ENCODE assay signal across 18 cellular contexts in genomic region chr7:100342761-100343160, GRCh38. TPM values are rescaled to one million over a fixed set of nuclear protein-coding genes. Genes with fewer than 3 reads are reported as not detected.
DNase-seq lines count a peak whose midpoint lies in the region; ATAC-seq, FAIRE-seq and TF ChIP-seq lines count a peak whose summit lies in the region.
"Had no signal": no experiment of that assay in that cellular context is flagged by ENCODE, and none has a peak within 500 bp of the region (broad histone marks: within the 10 kb centered on the region; RNA-seq: fewer than 3 reads in every experiment).

No MANE protein-coding gene starts in this region.

- H3K36me3 Mint-ChIP-seq in CD8-positive, alpha-beta memory T cell, result peaks cover 0 to 65% (median 10%) of the 10 kb centered on the region in 3 donors

- peak overlapping the region in 6 of 8 donors; percentile 84 to 92 (median 87) for H3K27ac Mint-ChIP-seq in CD8-positive, alpha-beta memory T cell

- H3K4me3 Mint-ChIP-seq in CD8-positive, alpha-beta memory T cell, result peak overlapping the region in 1 of 7 donors; percentile 31

- H3K79me2 ChIP-seq in K562 (ENCODE audit: control insufficient read depth, insufficient read depth, low read length), result peaks cover 51% of the 10 kb centered on the region

- in situ Hi-C loops in K562 (cut with MboI), result loop anchor here (5.0 kb wide), 1 partner anchor 125 kb away; the partner anchor contains the start of gene PVRIG

- no peaks in the 10 kb centered on the region for H3K9me1 ChIP-seq in K562 (ENCODE audit: control insufficient read depth, insufficient read depth, low read length)

- ATAC-seq in K562 (no peak), pancreas (no peak)
- ATAC-seq: esophagus mucosa had no signal

- intact Hi-C loops in K562 (cut with micrococcal nuclease), result no loop called here
- intact Hi-C loops in pancreas (cut with DNase I), result no loop called here

- H3K4me1 ChIP-seq in CD8-positive, alpha-beta memory T cell (ENCODE audit: insufficient read depth, low read length), result peaks cover 11% of the 10 kb centered on the region
- H3K4me1 ChIP-seq in K562 (replicated peaks in 1 of 2; ENCODE audit: control insufficient read depth in 2 of 2, insufficient read depth in 2 of 2, low read length in 2 of 2) (peaks cover 9 to 13% of the 10 kb centered on the region in 2 experiments; a peak in 4 of 5 replicates), pancreas (peaks cover 0 to 5% (median 0%) of the 10 kb centered on the region in 3 donors)

- peaks cover 20 to 39% (median 20%) of the 10 kb centered on the region in 3 donors for H3K4me1 Mint-ChIP-seq in CD8-positive, alpha-beta memory T cell

- H3K9me3 ChIP-seq in CD8-positive, alpha-beta memory T cell (ENCODE audit: low read length), result no peaks in the 10 kb centered on the region
- H3K9me3 ChIP-seq in K562 (replicated peaks; ENCODE audit: control insufficient read depth, insufficient read depth, low read depth, low read length) (no peaks in the 10 kb centered on the region), pancreas (no peaks in the 10 kb centered on the region)
- H3K9me3 ChIP-seq: MG63, testis had no signal

- peaks cover 21% of the 10 kb centered on the region for H3K36me3 ChIP-seq in CD8-positive, alpha-beta memory T cell (ENCODE audit: insufficient read depth, low read length)
- H3K36me3 ChIP-seq in K562 (ENCODE audit: control insufficient read depth, insufficient read depth, low read length) (peaks cover 79% of the 10 kb centered on the region), pancreas (peaks cover 0 to 17% (median 5%) of the 10 kb centered on the region in 3 donors)

- TF ChIP-seq EP300 in K562 (IDR thresholded peaks at IDR 0.05; ENCODE audit: low read length), result no peak

- no peak overlapping the region for H3K27ac ChIP-seq in CD8-positive, alpha-beta memory T cell (ENCODE audit: low read depth, low read length)
- H3K27ac ChIP-seq in K562 (ENCODE audit: extremely low read depth, low read depth, low read length) (peak overlapping the region; percentile 34; the same call in 1 of the 3 replicates), coronary artery (no peak overlapping the region), pancreas (no peak overlapping the region)
- H3K27ac ChIP-seq: SK-N-MC had no signal

- H3K9ac ChIP-seq in K562 (ENCODE audit: insufficient read depth in 1 of 2, low read depth in 2 of 2, low read length in 2 of 2), result peak overlapping the region in 1 of 2 experiments; percentile 47; a peak in 1 of 4 replicates

- TF ChIP-seq CTCF in K562 (IDR thresholded peaks at IDR 0.05 in 2 of 3, conservative IDR thresholded peaks at IDR 0.05 in 1 of 3; ENCODE audit: insufficient read depth in 2 of 3, low read depth in 1 of 3, low read length in 3 of 3) (no peak), coronary artery (IDR thresholded peaks at IDR 0.05) (no peak), pancreas (IDR thresholded peaks at IDR 0.05) (no peak)

- H2AFZ ChIP-seq in K562 (ENCODE audit: low read depth, low read length), result no peak overlapping the region

- TF ChIP-seq RAD21 in K562 (CRISPR knock-in tag; conservative IDR thresholded peaks at IDR 0.05 in 1 of 2, IDR thresholded peaks at IDR 0.05 in 1 of 2), result no peak

- peaks cover 5% of the 10 kb centered on the region; the same call in 1 of the 2 replicates for H4K20me1 ChIP-seq in K562 (replicated peaks; ENCODE audit: control insufficient read depth, insufficient read depth, low read length)

- POLR2A ChIA-PET in CD8-positive, alpha-beta memory T cell (lab: Charles Lee), result no interaction called here
- POLR2A ChIA-PET in K562 (lab: Yijun Ruan, JAX), result interaction anchor here (0.6 kb wide), 1 partner anchor 87 kb away, joined by 3 read pairs; the partner anchor contains the start of gene MEPCE

- no peak for FAIRE-seq in K562 (lab: Jason Lieb, UNC)
- FAIRE-seq in pancreas (lab: Jason Lieb, UNC), result no peak
- FAIRE-seq: islet of Langerhans had no signal

- CTCF ChIA-PET in CD8-positive, alpha-beta memory T cell (lab: Charles Lee), result no interaction called here
- CTCF ChIA-PET in K562 (lab: Yijun Ruan, JAX; ENCODE audit: low intra/inter-chr PET ratio), result interaction anchor here (0.6 kb wide), 1 partner anchor 212 kb away, joined by 6 read pairs; no protein-coding TSS in a partner anchor

- H3K4me2 ChIP-seq in K562 (ENCODE audit: insufficient read depth, low read length), result no peak overlapping the region

- no peak for TF ChIP-seq POLR2A in K562 (conservative IDR thresholded peaks at IDR 0.05)

- H3K27me3 ChIP-seq in CD8-positive, alpha-beta memory T cell (ENCODE audit: insufficient read depth, low read length, poor library complexity, severe bottlenecking), result no peaks in the 10 kb centered on the region
- no peaks in the 10 kb centered on the region for H3K27me3 ChIP-seq in K562 (ENCODE audit: control insufficient read depth in 2 of 2, insufficient read depth in 2 of 2, low read length in 2 of 2)
- no peaks in the 10 kb centered on the region for H3K27me3 ChIP-seq in pancreas
- H3K27me3 ChIP-seq: MG63, testis had no signal

- WGBS in K562 (ENCODE audit: insufficient coverage, low coverage, missing lambda C conversion rate), result 93% methylated on average over 6 of the region's 6 CpGs
- 66% methylated on average over 6 of the region's 6 CpGs for WGBS in pancreas, 2 donors

- BruUV-seq in K562 (replicated peaks; lab: Mats Ljungman, UMichigan), result no TSS peak

- peaks cover 0 to 2% (median 0%) of the 10 kb centered on the region in 5 donors for H3K9me3 Mint-ChIP-seq in CD8-positive, alpha-beta memory T cell

- DNase-seq in Ammon's horn (ENCODE audit: low spot score), result peak; percentile 30
- DNase-seq in CD8-positive, alpha-beta memory T cell, result no peak
- DNase-seq in K562 (ENCODE audit: extremely low read depth in 1 of 4, low spot score in 3 of 4), result no peak
- DNase-seq in medulla oblongata (ENCODE audit: extremely low spot score), result peak; percentile 47
- no peak for DNase-seq in SHP77 (lab: John Stamatoyannopoulos, UW)
- no peak for DNase-seq in coronary artery (ENCODE audit: low spot score)
- DNase-seq in AG08395 (ENCODE audit: low spot score), result no peak
- no peak for DNase-seq in pancreas
- DNase-seq: activated CD4-positive, alpha-beta T cell treated with anti-CD3 and anti-CD28 coated beads for 48 hours; dermis blood vessel endothelial cell; MG63; NCI-H2029; NCI-H510A treated with DMSO at 0.1 percent for 48 hours; stimulated activated CD4-positive, alpha-beta T cell treated with anti-CD3 and anti-CD28 coated beads, Interleukin-2, amount 100 ng/mL, for 48 hours; testis had no signal

- no peaks in the 10 kb centered on the region for H3K27me3 Mint-ChIP-seq in CD8-positive, alpha-beta memory T cell

- no peak overlapping the region for H3K4me3 ChIP-seq in CD8-positive, alpha-beta memory T cell (ENCODE audit: low read length)
- H3K4me3 ChIP-seq in K562 (no peak overlapping the region), coronary artery (no peak overlapping the region), pancreas (no peak overlapping the region)
- H3K4me3 ChIP-seq: MG63, SK-N-MC, testis had no signal

RNA-seq across cellular contexts. Expression of gene PILRB, which starts 15.2 kb away (rescaled TPM):
- total RNA-seq in CD8-positive, alpha-beta memory T cell, result 10 to 100 TPM; 33.5 to 33.7 TPM
- polyA plus RNA-seq in CD8-positive, alpha-beta memory T cell, result 18.1 TPM
- total RNA-seq in K562 (2011; cell fraction: chromatin; rRNA removed; ENCODE audit: low replicate concordance), result 248 and 523 TPM in 2 replicates
- total RNA-seq in K562 (2011; cell fraction: nucleolus; rRNA removed), result 303 and 304 TPM in 2 replicates
- total RNA-seq in K562 (2011; cell fraction: nucleoplasm; rRNA removed), result 245 and 257 TPM in 2 replicates
- total RNA-seq in K562 (2014; rRNA removed) (37.0 and 37.7 TPM in 2 replicates), K562 (2014; rRNA removed; fragmentation: Illumina TruSeq; extraction: Trizol) (14.4 and 25.4 TPM in 2 replicates), K562 (2015; rRNA removed; fragmentation: Illumina TruSeq; extraction: Trizol) (30.7 and 32.3 TPM in 2 replicates), K562 (2021) (39.0 and 45.3 TPM in 2 replicates), pancreas (10 to 100 TPM; 14.7 to 33.6 (median 20.1) TPM)
- polyA plus RNA-seq in K562 (2011; rRNA removed) (39.2 and 56.1 TPM in 2 replicates), K562 (2014; fragmentation: Illumina TruSeq; extraction: Trizol) (49.9 and 56.7 TPM in 2 replicates), K562 (2014; fragmentation: Nextera tagmentation; extraction: Ambion mirVana) (1 to 10 TPM; 6.2 to 7.1 TPM), K562 (2014; rRNA removed) (94.6 and 99.3 TPM in 2 replicates), pancreas (100 to 1,000 TPM; 202 to 218 TPM)
- 30.7 and 45.8 TPM in 2 replicates for polyA plus RNA-seq in K562 (2011; cell fraction: cytosol; rRNA removed)
- 448 and 634 TPM in 2 replicates for polyA plus RNA-seq in K562 (2011; cell fraction: nucleus; rRNA removed)
- polyA plus RNA-seq in K562 (2012), result 39.7 and 51.9 TPM in 2 replicates
- polyA minus RNA-seq in K562 (2011; rRNA and poly(A)+ RNA removed), result 8.3 and 12.6 TPM in 2 replicates
- 2.9 and 8.4 TPM in 2 replicates for polyA minus RNA-seq in K562 (2011; cell fraction: cytosol; rRNA and poly(A)+ RNA removed)
- polyA minus RNA-seq in K562 (2011; cell fraction: nucleus; rRNA and poly(A)+ RNA removed), result 43.1 and 49.8 TPM in 2 replicates

RNA-seq across cellular contexts. Expression of gene PILRA, which starts 30.5 kb away (rescaled TPM):
- 1 to 10 TPM in 1 of 2 experiments, under 1 TPM in 1; 0.84 to 1.9 TPM for total RNA-seq in CD8-positive, alpha-beta memory T cell
- 0.37 TPM for polyA plus RNA-seq in CD8-positive, alpha-beta memory T cell
- total RNA-seq in K562 (2011; cell fraction: chromatin; rRNA removed; ENCODE audit: low replicate concordance), result 9.0 and 11.0 TPM in 2 replicates
- 5.9 and 6.2 TPM in 2 replicates for total RNA-seq in K562 (2011; cell fraction: nucleolus; rRNA removed)
- 8.1 and 8.8 TPM in 2 replicates for total RNA-seq in K562 (2011; cell fraction: nucleoplasm; rRNA removed)
- total RNA-seq in K562 (2014; rRNA removed), result 0.23 and 0.41 TPM in 2 replicates
- 0.32 and 0.47 TPM in 2 replicates for total RNA-seq in K562 (2014; rRNA removed; fragmentation: Illumina TruSeq; extraction: Trizol)
- total RNA-seq in K562 (2015; rRNA removed; fragmentation: Illumina TruSeq; extraction: Trizol), result 0.34 and 0.65 TPM in 2 replicates
- 0.83 and 0.95 TPM in 2 replicates for total RNA-seq in K562 (2021)
- polyA plus RNA-seq in K562 (2011; rRNA removed), result 1.8 and 3.1 TPM in 2 replicates
- 1.8 and 3.1 TPM in 2 replicates for polyA plus RNA-seq in K562 (2011; cell fraction: cytosol; rRNA removed)
- 12.1 and 14.8 TPM in 2 replicates for polyA plus RNA-seq in K562 (2011; cell fraction: nucleus; rRNA removed)
- 0.79 and 2.9 TPM in 2 replicates for polyA plus RNA-seq in K562 (2012)
- polyA plus RNA-seq in K562 (2014; fragmentation: Illumina TruSeq; extraction: Trizol), result 0.73 and 0.93 TPM in 2 replicates
- under 1 TPM; 0.13 to 0.21 TPM for polyA plus RNA-seq in K562 (2014; fragmentation: Nextera tagmentation; extraction: Ambion mirVana)
- 0.62 and 1.6 TPM in 2 replicates for polyA plus RNA-seq in K562 (2014; rRNA removed)
- 0.30 TPM in 1 of 2 replicates, not detected in the other for polyA minus RNA-seq in K562 (2011; rRNA and poly(A)+ RNA removed)
- polyA minus RNA-seq in K562 (2011; cell fraction: cytosol; rRNA and poly(A)+ RNA removed), result not detected in 2 replicates
- 1.1 and 1.6 TPM in 2 replicates for polyA minus RNA-seq in K562 (2011; cell fraction: nucleus; rRNA and poly(A)+ RNA removed)
- 1 to 10 TPM in 5 of 6 donors, under 1 TPM in 1; 0.88 to 7.6 (median 2.8) TPM for total RNA-seq in pancreas
- polyA plus RNA-seq in pancreas, result 1 to 10 TPM; 3.8 to 4.8 TPM

RNA-seq across cellular contexts. Expression of gene SPDYE3, which starts 35.3 kb away (rescaled TPM):
- total RNA-seq in CD8-positive, alpha-beta memory T cell, result not detected
- 9.8 TPM for polyA plus RNA-seq in CD8-positive, alpha-beta memory T cell
- 0.21 and 0.53 TPM in 2 replicates for total RNA-seq in K562 (2011; cell fraction: chromatin; rRNA removed; ENCODE audit: low replicate concordance)
- total RNA-seq in K562 (2011; cell fraction: nucleolus; rRNA removed), result not detected in 2 replicates
- not detected in 2 replicates for total RNA-seq in K562 (2011; cell fraction: nucleoplasm; rRNA removed)
- total RNA-seq in K562 (2014; rRNA removed) (not detected in 2 replicates), K562 (2014; rRNA removed; fragmentation: Illumina TruSeq; extraction: Trizol) (not detected in 2 replicates), K562 (2015; rRNA removed; fragmentation: Illumina TruSeq; extraction: Trizol) (not detected in 2 replicates), K562 (2021) (not detected in 2 replicates), pancreas (not detected)
- polyA plus RNA-seq in K562 (2011; rRNA removed) (0.04 TPM in 1 of 2 replicates, not detected in the other), K562 (2014; fragmentation: Illumina TruSeq; extraction: Trizol) (not detected in 2 replicates), K562 (2014; fragmentation: Nextera tagmentation; extraction: Ambion mirVana) (1 to 10 TPM; 1.2 to 3.3 TPM), K562 (2014; rRNA removed) (not detected in 2 replicates), pancreas (under 1 TPM; 0.08 to 0.09 TPM)
- not detected in 2 replicates for polyA plus RNA-seq in K562 (2011; cell fraction: cytosol; rRNA removed)
- polyA plus RNA-seq in K562 (2011; cell fraction: nucleus; rRNA removed), result not detected in 2 replicates
- polyA plus RNA-seq in K562 (2012), result 6.0 and 10.3 TPM in 2 replicates
- not detected in 2 replicates for polyA minus RNA-seq in K562 (2011; rRNA and poly(A)+ RNA removed)
- polyA minus RNA-seq in K562 (2011; cell fraction: cytosol; rRNA and poly(A)+ RNA removed), result not detected in 2 replicates
- not detected in 2 replicates for polyA minus RNA-seq in K562 (2011; cell fraction: nucleus; rRNA and poly(A)+ RNA removed)
- total RNA-seq: dermis blood vessel endothelial cell, esophagus mucosa had no signal

Comparison
In these comparisons a context has a peak if more than half of its experiments do, and no peak if none do; other contexts are left out.
1. DNase-seq: peak in Ammon's horn (single experiment) and medulla oblongata (single experiment); none in CD8-positive, alpha-beta memory T cell (0 of 5), K562 (0 of 4), SHP77 (0 of 2), coronary artery (single experiment), AG08395 (single experiment) and pancreas (0 of 6).